8 cellular contexts compared by ENCODE assay signal in genomic region chr2:43222472-43223146, GRCh38. TPM values are rescaled to one million over a fixed set of nuclear protein-coding genes. Genes with fewer than 3 reads are reported as not detected.
DNase-seq lines count a peak whose midpoint lies in the region; ATAC-seq and TF ChIP-seq lines count a peak whose summit lies in the region.

No MANE protein-coding gene starts in this region.

- CTCF ChIA-PET in A673 (lab: Charles Lee) (no interaction called here), mammary epithelial cell (lab: Charles Lee; ENCODE audit: low non-redundant PET) (interaction anchor here (0.6 kb wide), 1 partner anchor 149 kb away, joined by 3 read pairs; no protein-coding TSS in a partner anchor)

- no peaks in the 10 kb centered on the region for H3K27me3 Mint-ChIP-seq in memory B cell

- BruUV-seq in A673 (replicated peaks; lab: Mats Ljungman, UMichigan) (no TSS peak), mammary epithelial cell (replicated peaks; lab: Mats Ljungman, UMichigan) (TSS peak; percentile 23)

- peaks cover 53% of the 10 kb centered on the region for H3K4me1 ChIP-seq in A673 (ENCODE audit: insufficient read depth, low read length, poor library complexity, severe bottlenecking)
- peaks cover 55% of the 10 kb centered on the region for H3K4me1 ChIP-seq in KMS-11 (ENCODE audit: low read depth, poor library complexity, severe bottlenecking)
- peaks cover 48% of the 10 kb centered on the region for H3K4me1 ChIP-seq in mammary epithelial cell (ENCODE audit: insufficient read depth, low read length)

- H3K9me3 ChIP-seq in A673 (ENCODE audit: low read depth, low read length, poor library complexity, severe bottlenecking), result no peaks in the 10 kb centered on the region
- H3K9me3 ChIP-seq in mammary epithelial cell (replicated peaks; ENCODE audit: insufficient read depth, low read length), result no peaks in the 10 kb centered on the region

- intact Hi-C loops in A673 (cut with micrococcal nuclease; ENCODE audit: unreplicated experiment) (loop anchor here (5.0 to 10.0 kb wide), 2 partner anchors 200 to 368 kb away; no protein-coding TSS in a partner anchor), mammary epithelial cell (cut with micrococcal nuclease) (loop anchor here (1.0 to 5.0 kb wide), 5 partner anchors 54 to 247 kb away; no protein-coding TSS in a partner anchor)

- in situ Hi-C loops in mammary epithelial cell (cut with MboI; ENCODE audit: low sequenced_read_pairs in 2 of 2) (loop anchor here (10.0 kb wide), 3 partner anchors 68 to 368 kb away; no protein-coding TSS in a partner anchor), GM13977 (cut with MboI; ENCODE audit: low pct_unique_long_range_greater_than_20kb, low sequenced_read_pairs, unreplicated experiment) (loop anchor here (10.0 kb wide), 2 partner anchors 58 to 262 kb away; no protein-coding TSS in a partner anchor)

- H3K9ac ChIP-seq in KMS-11 (no peak overlapping the region; the same call in 1 of the 2 replicates), mammary epithelial cell (ENCODE audit: insufficient read depth, low read length) (peak overlapping the region; percentile 95)

- H3K79me2 ChIP-seq in KMS-11 (ENCODE audit: insufficient read depth, low read depth) (peaks cover 57% of the 10 kb centered on the region), mammary epithelial cell (ENCODE audit: insufficient read depth, low read length) (peaks cover 60% of the 10 kb centered on the region)

- H3K36me3 ChIP-seq in A673 (ENCODE audit: insufficient read depth, low read length, poor library complexity, severe bottlenecking) (peaks cover 19% of the 10 kb centered on the region), KMS-11 (ENCODE audit: insufficient read depth) (peaks cover 23% of the 10 kb centered on the region), mammary epithelial cell (ENCODE audit: insufficient read depth, low read length) (peaks cover 11% of the 10 kb centered on the region)

- peaks cover 38% of the 10 kb centered on the region for H3K4me1 Mint-ChIP-seq in memory B cell

- no peak for ATAC-seq in memory B cell (ENCODE audit: low read depth)

- no peak for TF ChIP-seq CTCF in A673 (conservative IDR thresholded peaks at IDR 0.05; ENCODE audit: low read depth, low read length)
- TF ChIP-seq CTCF in KMS-11 (conservative IDR thresholded peaks at IDR 0.05; ENCODE audit: low read depth, low read length), result no peak
- TF ChIP-seq CTCF in mammary epithelial cell (conservative IDR thresholded peaks at IDR 0.05 in 1 of 2, IDR thresholded peaks at IDR 0.05 in 1 of 2; ENCODE audit: extremely low read depth in 1 of 2, insufficient read depth in 1 of 2, low read depth in 1 of 2, low read length in 2 of 2), result no peak
- TF ChIP-seq CTCF in GM13977 (IDR thresholded peaks at IDR 0.05; ENCODE audit: extremely low read depth, insufficient read depth, missing control alignments), result no peak

- no peaks in the 10 kb centered on the region for H3K9me3 Mint-ChIP-seq in memory B cell

- DNase-seq in A673 (ENCODE audit: low spot score) (no peak), mammary epithelial cell (peak; percentile 20), memory B cell (ENCODE audit: low spot score in 2 of 2) (no peak), H4 (ENCODE audit: low spot score) (no peak), KG1 (lab: John Stamatoyannopoulos, UW) (no peak), GM13977 (ENCODE audit: low spot score) (no peak)
- no peak for DNase-seq in NK-92 treated with Interleukin-12 subunit alpha and Interleukin-12 subunit beta, amount 100 ng/mL, for 24 hours (lab: John Stamatoyannopoulos, UW)

- peak overlapping the region; percentile 95 for H3K27ac Mint-ChIP-seq in memory B cell

- H3K36me3 Mint-ChIP-seq in memory B cell, result peaks cover 26% of the 10 kb centered on the region

- no peak overlapping the region for H3K4me3 ChIP-seq in A673 (ENCODE audit: low read depth, low read length, poor library complexity, severe bottlenecking)
- H3K4me3 ChIP-seq in KMS-11 (IDR thresholded peaks at IDR 0.05; ENCODE audit: insufficient read depth, low read depth, low read length), result no peak overlapping the region
- H3K4me3 ChIP-seq in mammary epithelial cell (replicated peaks in 1 of 3; ENCODE audit: insufficient read depth in 1 of 3, low read depth in 2 of 3, low read length in 3 of 3), result peak overlapping the region; percentile 83 to 88 (median 86)

- 2% methylated on average over 6 of the region's 6 CpGs for WGBS in mammary epithelial cell (ENCODE audit: low coverage, missing lambda C conversion rate)

- H3K4me2 ChIP-seq in KMS-11, result peak overlapping the region; percentile 89
- peak overlapping the region; percentile 81 for H3K4me2 ChIP-seq in mammary epithelial cell (ENCODE audit: insufficient read depth, low read depth, low read length)

- H4K20me1 ChIP-seq in KMS-11 (ENCODE audit: insufficient read depth) (peaks cover 9% of the 10 kb centered on the region; the same call in 1 of the 2 replicates), mammary epithelial cell (ENCODE audit: insufficient read depth, low read length) (peaks cover 19% of the 10 kb centered on the region)

- dilution Hi-C loops in mammary epithelial cell (cut with HindIII; ENCODE audit: low sequenced_read_pairs), result loop anchor here (5.0 kb wide), 4 partner anchors 100 to 390 kb away; no protein-coding TSS in a partner anchor

- POLR2A ChIA-PET in A673 (lab: Charles Lee; ENCODE audit: low non-redundant PET), result interaction anchor here (0.6 kb wide), 1 partner anchor 386 kb away, joined by 3 read pairs; no protein-coding TSS in a partner anchor

- H2AFZ ChIP-seq in KMS-11 (ENCODE audit: low read depth) (no peak overlapping the region), mammary epithelial cell (ENCODE audit: low read depth, low read length) (no peak overlapping the region)

- H3K27me3 ChIP-seq in A673 (replicated peaks; ENCODE audit: insufficient read depth, low read depth, low read length, poor library complexity), result no peaks in the 10 kb centered on the region
- H3K27me3 ChIP-seq in KMS-11 (ENCODE audit: insufficient read depth, low read depth), result no peaks in the 10 kb centered on the region
- H3K27me3 ChIP-seq in mammary epithelial cell (ENCODE audit: insufficient read depth, low read length), result no peaks in the 10 kb centered on the region

- H3K27ac ChIP-seq in A673 (ENCODE audit: low read depth, low read length, poor library complexity, severe bottlenecking), result peak overlapping the region; percentile 85
- H3K27ac ChIP-seq in KMS-11, result peak overlapping the region; percentile 89; the same call in 1 of the 2 replicates
- H3K27ac ChIP-seq in mammary epithelial cell (ENCODE audit: insufficient read depth, low read depth, low read length), result peak overlapping the region; percentile 88

- peak overlapping the region; percentile 83 for H3K4me3 Mint-ChIP-seq in memory B cell

RNA-seq across cellular contexts. Expression of gene ZFP36L2, which starts 3.8 kb away (rescaled TPM):
- total RNA-seq in A673 (2021) (20.4 and 23.4 TPM in 2 replicates), mammary epithelial cell (100 to 1,000 TPM in 1 of 2 donors, 10 to 100 TPM in 1; 26.3 to 213 TPM)
- polyA plus RNA-seq in mammary epithelial cell, result 35.6 TPM
- 68.7 TPM for polyA minus RNA-seq in mammary epithelial cell
- total RNA-seq in H4 (2014; rRNA removed; shearing (Covaris generic)), result 1.2 and 2.1 TPM in 2 replicates

Comparison
In these comparisons a context has a peak if more than half of its experiments do, and no peak if none do; other contexts are left out.
1. H3K4me3 ChIP-seq: peak in mammary epithelial cell (3 of 3); none in A673 (single experiment) and KMS-11 (single experiment).
2. Peak in every context shown above with its lines, with median percentiles within 50 percentile points of each other: H3K27ac ChIP-seq.